In genomic region chr3:152156880-152157279, GRCh38 we compare ENCODE assay signal across 20 cellular contexts.
DNase-seq lines count a peak whose midpoint lies in the region; ATAC-seq and TF ChIP-seq lines count a peak whose summit lies in the region.
"Had no signal": no experiment of that assay in that cellular context is flagged by ENCODE, and none has a peak within 500 bp of the region (broad histone marks: within the 10 kb centered on the region; RNA-seq: fewer than 3 reads in every experiment).

No MANE protein-coding gene starts in this region.

- H3K36me3 ChIP-seq in rectal smooth muscle tissue (ENCODE audit: control insufficient read depth, insufficient read depth, low read length): no peaks in the 10 kb centered on the region
- H3K36me3 ChIP-seq: pancreas, right lobe of liver, thyroid gland had no signal

- no peak for TF ChIP-seq CTCF in GM13976 (IDR thresholded peaks at IDR 0.05; ENCODE audit: borderline replicate concordance, control extremely low read depth, extremely low read depth, insufficient read depth, missing control alignments)

- peak overlapping the region; percentile 41 for H3K27ac ChIP-seq in rectal smooth muscle tissue (ENCODE audit: low read depth, low read length)
- H3K27ac ChIP-seq: C4-2B, pancreas, right lobe of liver, thyroid gland had no signal

- H3K4me1 ChIP-seq in rectal smooth muscle tissue (ENCODE audit: control insufficient read depth, insufficient read depth, low read length): peaks cover 13% of the 10 kb centered on the region
- H3K4me1 ChIP-seq: pancreas, right lobe of liver, thyroid gland had no signal

- in situ Hi-C loops in GM13976 (cut with MboI; ENCODE audit: low sequenced_read_pairs, unreplicated experiment): no loop called here

- no peak overlapping the region for H3K4me3 ChIP-seq in rectal smooth muscle tissue (ENCODE audit: low read length)
- H3K4me3 ChIP-seq: pancreas, right lobe of liver, thyroid gland had no signal

- H3K9ac ChIP-seq in rectal smooth muscle tissue (ENCODE audit: low read length): no peak overlapping the region

- H3K27me3 ChIP-seq in rectal smooth muscle tissue (ENCODE audit: control insufficient read depth, insufficient read depth, low read length): no peaks in the 10 kb centered on the region
- H3K27me3 ChIP-seq: pancreas, right lobe of liver, thyroid gland had no signal

- peak; percentile 26 for DNase-seq in GM13976 (ENCODE audit: low spot score)
- DNase-seq in stimulated activated CD4-positive, alpha-beta T cell treated with anti-CD3 and anti-CD28 coated beads, Interleukin-2, amount 100 ng/mL, for 48 hours: no peak
- no peak for DNase-seq in NCI-H2107 (lab: John Stamatoyannopoulos, UW)
- DNase-seq in NCI-H446 (lab: John Stamatoyannopoulos, UW): no peak
- DNase-seq: EL; natural killer cell; NCI-H1436; NCI-H2171 treated with DMSO at 0.1 percent for 48 hours; NCI-H748 treated with DMSO at 0.1 percent for 48 hours; pancreas; right lobe of liver; SHP77 treated with DMSO at 0.1 percent for 48 hours; stimulated activated naive B cell treated with anti-CD40 and anti-IgM and Interleukin-4, amounts not matched to agents 10 μg/mL and 1 μg/mL and 100 μg/mL, for 72 hours; T-cell; thyroid gland had no signal

- ATAC-seq in GM21526 (IDR thresholded peaks at IDR 0.05; ENCODE audit: low FRiP score, unreplicated experiment) (peak; percentile 54), HG03520 (IDR thresholded peaks at IDR 0.05; ENCODE audit: unreplicated experiment) (peak; percentile 55), GM19463 (IDR thresholded peaks at IDR 0.05; ENCODE audit: unreplicated experiment) (no peak)
- ATAC-seq: natural killer cell; pancreas; right lobe of liver; stimulated activated naive B cell treated with anti-CD40 and anti-IgM and Interleukin-4, amounts not matched to agents 10 μg/mL and 1 μg/mL and 100 μg/mL, for 72 hours; T-cell had no signal
